24 cellular contexts compared by ENCODE assay signal in genomic region chr10:18528292-18528691, GRCh38.
"Had no signal": no experiment of that assay in that cellular context is flagged by ENCODE, and none has a peak within 500 bp of the region (broad histone marks: within the 10 kb centered on the region; RNA-seq: fewer than 3 reads in every experiment).

No MANE protein-coding gene starts in this region.

- H3K9me3 ChIP-seq: left lung, lower lobe of right lung, ovary, right atrium auricular region, right lobe of liver, tibial nerve, uterus had no signal

- H3K27ac ChIP-seq: left lung, lower lobe of right lung, ovary, right lobe of liver, tibial nerve, uterus had no signal

- H3K4me1 ChIP-seq: left lung, lower lobe of right lung, right lobe of liver, tibial nerve, uterus had no signal

- DNase-seq: hippocampal formation; immature natural killer cell; kidney; left colon; left lung; lower lobe of right lung; mammary epithelial cell; mesendoderm; naive B cell; natural killer cell; ovary; right lobe of liver; stimulated activated CD4-positive, alpha-beta T cell treated with anti-CD3 and anti-CD28 coated beads, Interleukin-1b, Interleukin-23, amount 100 ng/mL, for 48 hours; stimulated activated CD4-positive, alpha-beta T cell treated with anti-CD3 and anti-CD28 coated beads, Interleukin-2, amount 100 ng/mL, for 48 hours; stimulated activated CD4-positive, alpha-beta T cell treated with anti-CD3 and anti-CD28 coated beads, Interleukin-4, amount 100 ng/mL, for 4 hours; stimulated activated CD8-positive, alpha-beta memory T cell treated with anti-CD3 and anti-CD28 coated beads, Interleukin-4, amount 100 ng/mL, for 48 hours; stimulated activated naive CD4-positive, alpha-beta T cell treated with Interleukin-2 at 50 U/mL for 16 hours; stimulated activated naive CD8-positive, alpha-beta T cell treated with anti-CD3 and anti-CD28 coated beads, Interleukin-15, amount 100 ng/mL, for 72 hours; substantia nigra; uterus had no signal

- H3K36me3 ChIP-seq: lower lobe of right lung, ovary, right atrium auricular region, uterus had no signal

- ATAC-seq: left colon; left lung; lower lobe of right lung; natural killer cell; right lobe of liver; stimulated activated memory B cell treated with anti-CD40 and anti-IgM and Interleukin-4, amounts not matched to agents 10 μg/mL and 1 μg/mL and 100 μg/mL, for 72 hours; stimulated activated naive CD8-positive, alpha-beta T cell treated with anti-CD3 and anti-CD28 coated beads, Interleukin-15, amount 100 ng/mL, for 72 hours had no signal

- H3K27me3 ChIP-seq: left lung, ovary, right atrium auricular region, right lobe of liver, tibial nerve, uterus had no signal

- H3K4me3 ChIP-seq: left lung, lower lobe of right lung, ovary, right atrium auricular region, right lobe of liver, smooth muscle cell, tibial nerve, uterus had no signal
